ENCODE assay signal across 16 cellular contexts in the genomic region with DNA sequence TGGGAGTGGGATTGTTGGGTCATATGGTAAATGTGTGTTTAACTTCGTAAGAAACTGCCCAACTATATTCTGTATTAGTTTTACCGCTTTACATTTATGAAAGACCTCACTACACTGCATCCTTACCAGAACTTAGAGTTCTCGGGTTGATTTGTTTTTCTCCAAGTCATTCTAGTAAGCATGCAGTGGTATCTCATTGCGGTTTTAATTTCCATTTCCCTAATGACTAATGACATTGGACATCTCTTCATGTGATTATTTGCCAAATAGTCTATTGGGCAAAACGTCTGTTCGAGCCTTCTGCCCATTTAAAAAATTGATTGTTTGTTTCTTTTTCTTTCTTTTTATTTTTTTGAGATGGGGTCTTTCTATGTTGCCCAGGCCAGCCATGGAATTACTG. TPM values are rescaled to one million over a fixed set of nuclear protein-coding genes. Genes with fewer than 3 reads are reported as not detected.
"Had no signal": no experiment of that assay in that cellular context is flagged by ENCODE, and none has a peak within 500 bp of the region (broad histone marks: within the 10 kb centered on the region; RNA-seq: fewer than 3 reads in every experiment).

No MANE protein-coding gene starts in this region.

- H3K27ac Mint-ChIP-seq: dendritic cell treated with granulocyte-macrophage colony-stimulating factor and Interleukin-4, amounts not matched to agents 40 ng/mL and 50 ng/mL, for 4 days; naive thymus-derived CD8-positive, alpha-beta T cell had no signal

- H3K4me3 ChIP-seq: esophagus squamous epithelium, heart left ventricle, sigmoid colon had no signal

- H3K9me3 Mint-ChIP-seq: dendritic cell treated with granulocyte-macrophage colony-stimulating factor and Interleukin-4, amounts not matched to agents 40 ng/mL and 50 ng/mL, for 4 days; naive thymus-derived CD8-positive, alpha-beta T cell had no signal

- H3K36me3 ChIP-seq: esophagus squamous epithelium, heart left ventricle, sigmoid colon had no signal

- DNase-seq: esophagus squamous epithelium; foreskin melanocyte; heart left ventricle; hippocampal formation; left colon; left ventricle myocardium superior; mesendoderm; naive thymus-derived CD8-positive, alpha-beta T cell; posterior cingulate gyrus; sigmoid colon; small intestine; stimulated activated CD4-positive, alpha-beta T cell treated with anti-CD3 and anti-CD28 coated beads, Interleukin-12 subunit alpha, Interleukin-12 subunit beta, amount 100 ng/mL, for 4 hours; stimulated activated naive CD4-positive, alpha-beta T cell treated with Interleukin-2 at 50 U/mL for 16 hours; trophoblast cell had no signal

- H3K36me3 Mint-ChIP-seq: naive thymus-derived CD8-positive, alpha-beta T cell had no signal

- H3K9me3 ChIP-seq: esophagus squamous epithelium, heart left ventricle, sigmoid colon had no signal

- H3K4me3 Mint-ChIP-seq: dendritic cell treated with granulocyte-macrophage colony-stimulating factor and Interleukin-4, amounts not matched to agents 40 ng/mL and 50 ng/mL, for 4 days; naive thymus-derived CD8-positive, alpha-beta T cell had no signal

- H3K27ac ChIP-seq: esophagus squamous epithelium, heart left ventricle, sigmoid colon had no signal

RNA-seq across cellular contexts. Expression of a gene that starts 6.8 kb away (rescaled TPM):
- polyA plus RNA-seq: neural cell had no signal
